ENCODE assay signal across 4 cellular contexts in the genomic region with DNA sequence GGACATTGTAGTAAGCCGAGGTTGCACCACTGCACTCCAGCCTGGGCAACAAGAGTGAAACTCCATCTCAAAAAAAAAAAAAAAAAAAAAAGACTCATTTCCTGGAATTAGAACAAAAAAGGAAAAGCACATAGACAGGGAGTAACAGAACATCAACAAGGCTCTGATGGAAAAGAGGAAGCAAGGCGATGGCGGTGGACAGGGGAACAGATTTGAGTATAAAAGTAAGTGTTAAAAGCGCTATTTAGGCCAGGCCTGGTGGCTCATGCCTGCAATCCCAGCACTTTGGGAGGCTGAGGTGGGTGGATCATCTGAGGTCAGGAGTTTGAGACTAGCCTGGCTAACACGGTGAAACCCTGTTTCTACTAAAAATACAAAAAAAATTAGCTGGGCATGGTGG. TPM values are rescaled to one million over a fixed set of nuclear protein-coding genes. Genes with fewer than 3 reads are reported as not detected.
"Had no signal": no experiment of that assay in that cellular context is flagged by ENCODE, and none has a peak within 500 bp of the region (broad histone marks: within the 10 kb centered on the region; RNA-seq: fewer than 3 reads in every experiment).

No MANE protein-coding gene starts in this region.

RNA-seq across cellular contexts. Expression of a gene that starts 52.8 kb away (rescaled TPM):
- total RNA-seq: endothelial cell of umbilical vein, frontal cortex, left ventricle myocardium inferior, mammary epithelial cell had no signal
- polyA plus RNA-seq: mammary epithelial cell had no signal
